Comparison of ENCODE assay signal across 8 cellular contexts in the genomic region with DNA sequence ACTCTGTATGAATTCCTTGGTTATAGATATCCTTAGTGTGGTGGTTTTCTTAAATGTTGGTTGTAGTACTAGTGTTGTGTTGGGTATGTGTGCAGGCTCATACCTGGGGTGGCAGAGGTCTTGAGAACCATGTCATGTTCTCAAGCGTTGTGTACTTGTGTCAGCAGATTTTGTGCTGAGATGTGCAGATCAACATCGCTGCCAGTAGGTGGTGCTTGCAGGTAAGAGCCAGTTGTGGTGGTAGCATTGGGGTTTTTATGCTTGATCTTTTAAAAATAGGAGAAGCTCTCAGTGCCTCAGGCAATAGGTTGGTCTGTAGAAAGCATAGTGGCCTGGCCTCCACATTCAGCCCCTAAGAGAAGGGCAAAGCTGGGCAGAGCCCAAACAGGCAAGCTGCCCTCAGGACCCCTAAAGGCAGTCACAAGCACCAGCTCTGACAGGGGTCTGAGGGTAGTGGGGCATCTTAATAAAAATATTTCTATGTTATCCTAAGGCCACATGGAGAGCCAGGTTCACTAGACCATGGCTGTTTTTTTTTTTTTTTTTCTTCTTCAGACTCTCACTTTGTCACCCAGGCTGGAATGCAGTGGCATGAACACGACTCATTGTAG.
A peak's percentile ranks its signal among the peaks of the same experiment; 100 is the strongest.
DNase-seq lines count a peak whose midpoint lies in the region; ATAC-seq lines count a peak whose summit lies in the region.

No MANE protein-coding gene starts in this region.

- DNase-seq in ACHN: peak; percentile 49
- DNase-seq in GDM1 (lab: John Stamatoyannopoulos, UW): peak; percentile 8
- DNase-seq in NCI-H526 treated with DMSO at 0.1 percent for 48 hours (lab: John Stamatoyannopoulos, UW): peak; percentile 58
- peak; percentile 14 for DNase-seq in cerebellar cortex (ENCODE audit: low spot score)
- DNase-seq in myocyte (ENCODE audit: low read depth): peak; percentile 39

- in situ Hi-C loops in ACHN (cut with HindIII; ENCODE audit: low pct_ligation_motif_present, low pct_unique_long_range_greater_than_20kb, low sequenced_read_pairs): no loop called here

- ATAC-seq in HG02885 (IDR thresholded peaks at IDR 0.05; ENCODE audit: poor library complexity, unreplicated experiment) (peak; percentile 89), GM18498 (IDR thresholded peaks at IDR 0.05; ENCODE audit: unreplicated experiment) (no peak), GM19467 (IDR thresholded peaks at IDR 0.05; ENCODE audit: unreplicated experiment) (no peak)

Comparison
In these comparisons a context has a peak if more than half of its experiments do, and no peak if none do; other contexts are left out.
1. DNase-seq: peak in every context shown above with its lines; median percentile 58 in NCI-H526 treated with DMSO at 0.1 percent for 48 hours; 49 in ACHN; 39 in myocyte; 14 in cerebellar cortex; 8 in GDM1.